Comparison of ENCODE assay signal across 1 cellular context in the genomic region with DNA sequence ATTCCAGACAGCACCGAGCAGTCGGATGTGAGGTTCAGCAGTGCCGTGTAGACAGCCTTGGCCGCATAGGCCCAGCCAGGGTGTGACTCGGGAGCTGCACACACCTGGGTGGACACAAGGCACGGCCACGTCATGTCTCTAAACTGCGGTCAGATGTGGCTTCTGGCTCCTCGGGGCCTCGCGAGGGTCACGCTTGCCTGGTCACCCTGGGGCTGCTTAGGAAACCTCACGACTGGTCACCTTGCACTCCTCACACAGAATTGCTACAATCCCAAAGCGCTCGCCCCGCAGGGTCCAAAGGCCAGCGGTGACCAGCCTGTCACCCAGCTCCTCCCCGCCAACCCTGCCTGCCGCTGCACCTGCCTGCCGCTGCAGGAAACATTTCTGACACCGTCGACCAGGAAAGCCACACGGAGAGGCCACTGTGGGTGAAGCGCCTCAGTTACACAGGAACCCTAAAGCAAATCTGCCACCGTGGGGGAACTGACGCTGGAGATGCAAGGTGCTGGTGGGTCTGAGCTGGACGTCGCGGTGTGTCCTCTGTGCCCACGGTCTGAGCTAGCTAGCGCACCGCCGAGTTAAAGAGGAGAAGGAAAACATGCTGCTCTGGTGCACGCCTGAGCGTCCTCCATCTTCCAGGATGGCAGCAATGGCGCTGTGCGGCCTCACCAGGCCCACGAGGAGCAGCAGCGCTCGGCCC.
TF ChIP-seq lines count a peak whose summit lies in the region.

No MANE protein-coding gene starts in this region.

TF ChIP-seq in HepG2, 621 proteins besides CTCF, POLR2A, EP300 and RAD21 (continued from another document and continues in another):
- TF ChIP-seq ZNF710 (CRISPR knock-in tag; IDR thresholded peaks at IDR 0.05; ENCODE audit: borderline replicate concordance): peak; percentile 58; the same call in 1 of the 2 replicates
- no peak for TF ChIP-seq SP140L (CRISPR knock-in tag; IDR thresholded peaks at IDR 0.05; ENCODE audit: borderline replicate concordance)
- TF ChIP-seq KLF16 (CRISPR knock-in tag; IDR thresholded peaks at IDR 0.05): peak in 1 of 2 experiments; percentile 54; a peak in 2 of 4 replicates
- 0 out of 2 replicates have a peak, but pooled peaks have one; percentile 36 for TF ChIP-seq ZNF317 (CRISPR knock-in tag; IDR thresholded peaks at IDR 0.05)
- no peak for TF ChIP-seq RELA (CRISPR knock-in tag; IDR thresholded peaks at IDR 0.05)
- no peak for TF ChIP-seq PLRG1 (conservative IDR thresholded peaks at IDR 0.05)
- peak; percentile 61; the same call in 1 of the 2 replicates for TF ChIP-seq ZNF331 (CRISPR knock-in tag; IDR thresholded peaks at IDR 0.05)
- TF ChIP-seq ZNF362 (CRISPR knock-in tag; IDR thresholded peaks at IDR 0.05; ENCODE audit: borderline replicate concordance): peak; percentile 39; the same call in 1 of the 2 replicates
- peak; percentile 66; the same call in 1 of the 2 replicates for TF ChIP-seq ZNF766 (CRISPR knock-in tag; IDR thresholded peaks at IDR 0.05; ENCODE audit: borderline replicate concordance)
- TF ChIP-seq NCOA5 (CRISPR knock-in tag; IDR thresholded peaks at IDR 0.05): 0 out of 2 replicates have a peak, but pooled peaks have one; percentile 84
- TF ChIP-seq IRF9 (CRISPR knock-in tag; IDR thresholded peaks at IDR 0.05; ENCODE audit: borderline replicate concordance): peak; percentile 88; the same call in 1 of the 2 replicates
- TF ChIP-seq ZNF468 (CRISPR knock-in tag; IDR thresholded peaks at IDR 0.05): no peak
- TF ChIP-seq NR2F6 (IDR thresholded peaks at IDR 0.05): peak; percentile 53; the same call in 1 of the 2 replicates
- TF ChIP-seq NR2F6 (CRISPR knock-in tag; IDR thresholded peaks at IDR 0.05): peak; percentile 68; the same call in 1 of the 2 replicates
- peak; percentile 88 for TF ChIP-seq CHD2 (IDR thresholded peaks at IDR 0.05; ENCODE audit: low read depth, low read length)
- TF ChIP-seq NR2F1 (CRISPR knock-in tag; IDR thresholded peaks at IDR 0.05): peak in 1 of 2 experiments; percentile 58; a peak in 2 of 4 replicates
- 0 out of 2 replicates have a peak, but pooled peaks have one; percentile 27 for TF ChIP-seq ZNF12 (CRISPR knock-in tag; IDR thresholded peaks at IDR 0.05)
- peak; percentile 55; the same call in 1 of the 2 replicates for TF ChIP-seq ZSCAN21 (CRISPR knock-in tag; IDR thresholded peaks at IDR 0.05; ENCODE audit: borderline replicate concordance)
- TF ChIP-seq, protein P1, sequence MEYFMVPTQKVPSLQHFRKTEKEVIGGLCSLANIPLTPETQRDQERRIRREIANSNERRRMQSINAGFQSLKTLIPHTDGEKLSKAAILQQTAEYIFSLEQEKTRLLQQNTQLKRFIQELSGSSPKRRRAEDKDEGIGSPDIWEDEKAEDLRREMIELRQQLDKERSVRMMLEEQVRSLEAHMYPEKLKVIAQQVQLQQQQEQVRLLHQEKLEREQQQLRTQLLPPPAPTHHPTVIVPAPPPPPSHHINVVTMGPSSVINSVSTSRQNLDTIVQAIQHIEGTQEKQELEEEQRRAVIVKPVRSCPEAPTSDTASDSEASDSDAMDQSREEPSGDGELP (IDR thresholded peaks at IDR 0.05; ENCODE audit: borderline replicate concordance, low read depth): peak; percentile 82; the same call in 1 of the 2 replicates
- TF ChIP-seq, protein P2, sequence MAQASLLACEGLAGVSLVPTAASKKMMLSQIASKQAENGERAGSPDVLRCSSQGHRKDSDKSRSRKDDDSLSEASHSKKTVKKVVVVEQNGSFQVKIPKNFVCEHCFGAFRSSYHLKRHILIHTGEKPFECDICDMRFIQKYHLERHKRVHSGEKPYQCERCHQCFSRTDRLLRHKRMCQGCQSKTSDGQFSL (CRISPR knock-in tag; IDR thresholded peaks at IDR 0.05): no peak
- no peak for TF ChIP-seq DNMT3B (CRISPR knock-in tag; conservative IDR thresholded peaks at IDR 0.05)
- TF ChIP-seq GZF1 (CRISPR knock-in tag; IDR thresholded peaks at IDR 0.05): no peak
- TF ChIP-seq MBD4 (IDR thresholded peaks at IDR 0.05; ENCODE audit: borderline replicate concordance, low read length): no peak
- TF ChIP-seq, protein P3, sequence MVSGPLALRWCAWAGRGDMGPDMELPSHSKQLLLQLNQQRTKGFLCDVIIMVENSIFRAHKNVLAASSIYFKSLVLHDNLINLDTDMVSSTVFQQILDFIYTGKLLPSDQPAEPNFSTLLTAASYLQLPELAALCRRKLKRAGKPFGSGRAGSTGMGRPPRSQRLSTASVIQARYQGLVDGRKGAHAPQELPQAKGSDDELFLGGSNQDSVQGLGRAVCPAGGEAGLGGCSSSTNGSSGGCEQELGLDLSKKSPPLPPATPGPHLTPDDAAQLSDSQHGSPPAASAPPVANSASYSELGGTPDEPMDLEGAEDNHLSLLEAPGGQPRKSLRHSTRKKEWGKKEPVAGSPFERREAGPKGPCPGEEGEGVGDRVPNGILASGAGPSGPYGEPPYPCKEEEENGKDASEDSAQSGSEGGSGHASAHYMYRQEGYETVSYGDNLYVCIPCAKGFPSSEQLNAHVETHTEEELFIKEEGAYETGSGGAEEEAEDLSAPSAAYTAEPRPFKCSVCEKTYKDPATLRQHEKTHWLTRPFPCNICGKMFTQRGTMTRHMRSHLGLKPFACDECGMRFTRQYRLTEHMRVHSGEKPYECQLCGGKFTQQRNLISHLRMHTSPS (CRISPR knock-in tag; IDR thresholded peaks at IDR 0.05; ENCODE audit: low read depth): peak; percentile 77; the same call in 1 of the 2 replicates
- TF ChIP-seq SOX5 (CRISPR knock-in tag; IDR thresholded peaks at IDR 0.05; ENCODE audit: borderline replicate concordance): peak; percentile 63
- TF ChIP-seq HOXA3 (CRISPR knock-in tag; IDR thresholded peaks at IDR 0.05): peak; percentile 91
- TF ChIP-seq ZNF121 (CRISPR knock-in tag; IDR thresholded peaks at IDR 0.05): 0 out of 2 replicates have a peak, but pooled peaks have one; percentile 26
- 0 out of 2 replicates have a peak, but pooled peaks have one; percentile 11 for TF ChIP-seq AHR (CRISPR knock-in tag; IDR thresholded peaks at IDR 0.05)
- 0 out of 2 replicates have a peak, but pooled peaks have one; percentile 49 for TF ChIP-seq PATZ1 (CRISPR knock-in tag; IDR thresholded peaks at IDR 0.05)
- TF ChIP-seq ZNF530 (CRISPR knock-in tag; IDR thresholded peaks at IDR 0.05; ENCODE audit: low read depth): no peak
- TF ChIP-seq, protein P4, sequence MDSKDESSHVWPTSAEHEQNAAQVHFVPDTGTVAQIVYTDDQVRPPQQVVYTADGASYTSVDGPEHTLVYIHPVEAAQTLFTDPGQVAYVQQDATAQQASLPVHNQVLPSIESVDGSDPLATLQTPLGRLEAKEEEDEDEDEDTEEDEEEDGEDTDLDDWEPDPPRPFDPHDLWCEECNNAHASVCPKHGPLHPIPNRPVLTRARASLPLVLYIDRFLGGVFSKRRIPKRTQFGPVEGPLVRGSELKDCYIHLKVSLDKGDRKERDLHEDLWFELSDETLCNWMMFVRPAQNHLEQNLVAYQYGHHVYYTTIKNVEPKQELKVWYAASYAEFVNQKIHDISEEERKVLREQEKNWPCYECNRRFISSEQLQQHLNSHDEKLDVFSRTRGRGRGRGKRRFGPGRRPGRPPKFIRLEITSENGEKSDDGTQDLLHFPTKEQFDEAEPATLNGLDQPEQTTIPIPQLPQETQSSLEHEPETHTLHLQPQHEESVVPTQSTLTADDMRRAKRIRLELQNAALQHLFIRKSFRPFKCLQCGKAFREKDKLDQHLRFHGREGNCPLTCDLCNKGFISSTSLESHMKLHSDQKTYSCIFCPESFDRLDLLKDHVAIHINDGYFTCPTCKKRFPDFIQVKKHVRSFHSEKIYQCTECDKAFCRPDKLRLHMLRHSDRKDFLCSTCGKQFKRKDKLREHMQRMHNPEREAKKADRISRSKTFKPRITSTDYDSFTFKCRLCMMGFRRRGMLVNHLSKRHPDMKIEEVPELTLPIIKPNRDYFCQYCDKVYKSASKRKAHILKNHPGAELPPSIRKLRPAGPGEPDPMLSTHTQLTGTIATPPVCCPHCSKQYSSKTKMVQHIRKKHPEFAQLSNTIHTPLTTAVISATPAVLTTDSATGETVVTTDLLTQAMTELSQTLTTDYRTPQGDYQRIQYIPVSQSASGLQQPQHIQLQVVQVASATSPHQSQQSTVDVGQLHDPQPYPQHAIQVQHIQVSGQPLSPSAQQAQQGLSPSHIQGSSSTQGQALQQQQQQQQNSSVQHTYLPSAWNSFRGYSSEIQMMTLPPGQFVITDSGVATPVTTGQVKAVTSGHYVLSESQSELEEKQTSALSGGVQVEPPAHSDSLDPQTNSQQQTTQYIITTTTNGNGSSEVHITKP (CRISPR knock-in tag; IDR thresholded peaks at IDR 0.05; ENCODE audit: low read depth): 0 out of 2 replicates have a peak, but pooled peaks have one; percentile 22
- TF ChIP-seq KLF6 (CRISPR knock-in tag; IDR thresholded peaks at IDR 0.05): 0 out of 2 replicates have a peak, but pooled peaks have one; percentile 27
- peak; percentile 62; the same call in 1 of the 2 replicates for TF ChIP-seq PHF21A (CRISPR knock-in tag; IDR thresholded peaks at IDR 0.05)
- TF ChIP-seq IRX3 (CRISPR knock-in tag; IDR thresholded peaks at IDR 0.05; ENCODE audit: borderline replicate concordance, low read depth): 0 out of 2 replicates have a peak, but pooled peaks have one; percentile 30
- 0 out of 2 replicates have a peak, but pooled peaks have one; percentile 46 for TF ChIP-seq HBP1 (CRISPR knock-in tag; IDR thresholded peaks at IDR 0.05; ENCODE audit: low read depth)
- TF ChIP-seq ZFP37 (CRISPR knock-in tag; IDR thresholded peaks at IDR 0.05; ENCODE audit: borderline replicate concordance): peak; percentile 33; the same call in 1 of the 2 replicates
- TF ChIP-seq RFX5 (IDR thresholded peaks at IDR 0.05; ENCODE audit: low read depth, low read length): no peak
- 0 out of 2 replicates have a peak, but pooled peaks have one; percentile 5 for TF ChIP-seq EED (CRISPR knock-in tag; IDR thresholded peaks at IDR 0.05)
- TF ChIP-seq ZNF598 (CRISPR knock-in tag; IDR thresholded peaks at IDR 0.05; ENCODE audit: borderline replicate concordance): peak; percentile 86; the same call in 1 of the 2 replicates
